ENCODE assay signal across 11 cellular contexts in the genomic region with DNA sequence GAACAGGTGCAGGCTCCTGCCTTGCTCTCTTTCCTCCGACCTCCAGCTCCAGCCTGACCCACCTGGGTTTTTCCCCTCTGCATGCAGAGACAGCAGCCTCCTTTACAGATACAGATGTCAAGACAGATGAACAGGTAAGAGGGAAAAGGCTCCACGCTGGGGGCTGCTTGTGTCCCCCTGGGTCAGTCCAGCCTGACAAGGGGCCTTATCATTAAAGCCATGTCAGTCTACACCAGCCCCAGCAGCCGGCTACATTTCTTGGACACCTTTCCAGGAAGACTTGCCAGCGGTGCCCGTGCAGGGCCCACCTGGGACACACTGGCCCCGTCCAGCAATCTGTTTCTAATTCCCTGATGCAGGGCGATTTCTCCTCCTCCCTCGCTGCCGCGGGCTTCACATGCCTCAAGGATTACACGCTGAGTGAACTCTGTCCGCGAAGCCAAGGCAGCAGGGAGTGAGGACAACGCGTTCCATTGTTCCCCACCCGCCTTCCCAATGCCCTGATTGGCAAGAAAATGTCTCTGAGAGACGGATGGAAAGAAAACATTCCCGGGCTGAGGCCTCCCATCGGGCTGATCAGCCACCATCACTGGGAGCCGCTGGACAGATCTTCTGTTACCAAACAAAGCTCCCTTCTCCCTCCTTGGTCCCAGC.
DNase-seq lines count a peak whose midpoint lies in the region; ATAC-seq and TF ChIP-seq lines count a peak whose summit lies in the region.
"Had no signal": no experiment of that assay in that cellular context is flagged by ENCODE, and none has a peak within 500 bp of the region (broad histone marks: within the 10 kb centered on the region; RNA-seq: fewer than 3 reads in every experiment).

No MANE protein-coding gene starts in this region.

- H3K27me3 Mint-ChIP-seq in MCF 10A (ENCODE audit: insufficient read depth, unreplicated experiment): no peaks in the 10 kb centered on the region
- H3K27me3 Mint-ChIP-seq: T-helper 17 cell had no signal

- H3K4me3 ChIP-seq in breast epithelium (no peak overlapping the region), mesodermal cell (ENCODE audit: extremely low read depth, insufficient read depth, low read length, poor library complexity, severe bottlenecking) (no peak overlapping the region), upper lobe of right lung (no peak overlapping the region), esophagus muscularis mucosa (no peak overlapping the region)
- H3K4me3 ChIP-seq: A549 had no signal

- no peaks in the 10 kb centered on the region for H3K36me3 Mint-ChIP-seq in MCF 10A (ENCODE audit: insufficient read depth, unreplicated experiment)

- no peaks in the 10 kb centered on the region for H3K36me3 ChIP-seq in breast epithelium
- H3K36me3 ChIP-seq in mesodermal cell (ENCODE audit: control insufficient read depth, insufficient read depth, low read length): no peaks in the 10 kb centered on the region
- no peaks in the 10 kb centered on the region for H3K36me3 ChIP-seq in upper lobe of right lung
- H3K36me3 ChIP-seq in esophagus muscularis mucosa: no peaks in the 10 kb centered on the region

- CTCF ChIA-PET in MCF 10A (lab: Yijun Ruan, JAX): no interaction called here

- no peaks in the 10 kb centered on the region for H3K27me3 ChIP-seq in breast epithelium
- H3K27me3 ChIP-seq in upper lobe of right lung: no peaks in the 10 kb centered on the region
- H3K27me3 ChIP-seq in esophagus muscularis mucosa: peaks cover 0 to 63% (median 0%) of the 10 kb centered on the region in 4 donors

- no TSS peak for BruUV-seq in MCF 10A (replicated peaks; lab: Mats Ljungman, UMichigan)

- peaks cover 21% of the 10 kb centered on the region for H3K4me1 Mint-ChIP-seq in MCF 10A (ENCODE audit: insufficient read depth, unreplicated experiment)
- H3K4me1 Mint-ChIP-seq: T-helper 17 cell had no signal

- ATAC-seq in upper lobe of right lung: no peak
- ATAC-seq: A549, T-helper 17 cell had no signal

- no peaks in the 10 kb centered on the region for H3K4me1 ChIP-seq in breast epithelium
- peaks cover 6% of the 10 kb centered on the region for H3K4me1 ChIP-seq in mesodermal cell (ENCODE audit: control insufficient read depth, insufficient read depth, low read length, poor library complexity, severe bottlenecking)
- no peaks in the 10 kb centered on the region for H3K4me1 ChIP-seq in upper lobe of right lung
- peaks cover 0 to 6% (median 3%) of the 10 kb centered on the region in 4 donors for H3K4me1 ChIP-seq in esophagus muscularis mucosa
- H3K4me1 ChIP-seq: A549 had no signal

- H3K9me3 ChIP-seq in breast epithelium (no peaks in the 10 kb centered on the region), mesodermal cell (ENCODE audit: control insufficient read depth, low read length) (peaks cover 11% of the 10 kb centered on the region), upper lobe of right lung (peaks cover 4% of the 10 kb centered on the region), esophagus muscularis mucosa (peaks cover 0 to 32% (median 7%) of the 10 kb centered on the region in 4 donors)

- no peak for TF ChIP-seq EP300 in esophagus muscularis mucosa (IDR thresholded peaks at IDR 0.05)

- TF ChIP-seq CTCF in breast epithelium (IDR thresholded peaks at IDR 0.05) (no peak), MCF 10A (IDR thresholded peaks at IDR 0.05; ENCODE audit: unreplicated experiment) (no peak), upper lobe of right lung (IDR thresholded peaks at IDR 0.05) (no peak), esophagus muscularis mucosa (IDR thresholded peaks at IDR 0.05) (no peak)

- no peak overlapping the region for H3K27ac Mint-ChIP-seq in MCF 10A (ENCODE audit: low read depth, unreplicated experiment)
- H3K27ac Mint-ChIP-seq: T-helper 17 cell had no signal

- POLR2A ChIA-PET in MCF 10A (lab: Yijun Ruan, JAX): no interaction called here

- intact Hi-C loops in breast epithelium (cut with DNase I; ENCODE audit: low total_unique reads): no loop called here
- intact Hi-C loops in MCF 10A (cut with micrococcal nuclease): no loop called here
- intact Hi-C loops in upper lobe of right lung (cut with DNase I): no loop called here
- intact Hi-C loops in esophagus muscularis mucosa (cut with DNase I): no loop called here

- DNase-seq in breast epithelium (ENCODE audit: low spot score in 2 of 2) (peak in 1 of 2 donors; percentile 75), MCF 10A (ENCODE audit: unreplicated experiment) (no peak), epidermal melanocyte (ENCODE audit: insufficient read length, low spot score) (peak; percentile 89), upper lobe of right lung (peak; percentile 50), DMS153 (lab: John Stamatoyannopoulos, UW) (no peak), esophagus muscularis mucosa (ENCODE audit: extremely low spot score) (no peak), GM19240 (ENCODE audit: insufficient read length, low spot score) (no peak)
- DNase-seq: activated CD8-positive, alpha-beta memory T cell treated with anti-CD3 and anti-CD28 coated beads, Interleukin-2, amount 50 U/mL, for 4 hours; T-helper 17 cell had no signal

- 67 to 68% methylated on average over 17 to 18 of the region's 20 CpGs for WGBS in mesodermal cell (ENCODE audit: insufficient coverage in 2 of 2), 2 experiments
- WGBS in esophagus muscularis mucosa: 58% methylated on average over 20 of the region's 20 CpGs

- H3K27ac ChIP-seq in breast epithelium: peak overlapping the region; percentile 73 to 88
- peak overlapping the region; percentile 30 for H3K27ac ChIP-seq in mesodermal cell (ENCODE audit: low read depth, low read length, severe bottlenecking)
- H3K27ac ChIP-seq in upper lobe of right lung: no peak overlapping the region
- H3K27ac ChIP-seq in esophagus muscularis mucosa (replicated peaks in 1 of 4): peak overlapping the region in 1 of 4 donors; percentile 30
- H3K27ac ChIP-seq: A549 had no signal

- TF ChIP-seq POLR2A in breast epithelium (IDR thresholded peaks at IDR 0.05) (no peak), esophagus muscularis mucosa (IDR thresholded peaks at IDR 0.05; ENCODE audit: low read depth) (no peak)

- peaks cover 7% of the 10 kb centered on the region for H3K9me3 Mint-ChIP-seq in MCF 10A (ENCODE audit: unreplicated experiment)

- no peak overlapping the region for H3K4me3 Mint-ChIP-seq in MCF 10A (ENCODE audit: unreplicated experiment)
- H3K4me3 Mint-ChIP-seq: T-helper 17 cell had no signal

Comparison
In these comparisons a context has a peak if more than half of its experiments do, and no peak if none do; other contexts are left out.
1. DNase-seq: peak in epidermal melanocyte (single experiment) and upper lobe of right lung (single experiment); none in MCF 10A (single experiment), DMS153 (single experiment), esophagus muscularis mucosa (single experiment) and GM19240 (single experiment).